ENCODE assay signal across 8 cellular contexts in genomic region chr14:49852351-49853157, GRCh38. TPM values are rescaled to one million over a fixed set of nuclear protein-coding genes. Genes with fewer than 3 reads are reported as not detected.
DNase-seq lines count a peak whose midpoint lies in the region; ATAC-seq and TF ChIP-seq lines count a peak whose summit lies in the region.

Gene NEMF (minus strand): TSS chr14:49852788. CDS start chr14:49852753, 35 bp downstream.

- peaks cover 4 to 7% of the 10 kb centered on the region in 2 donors for H3K4me1 ChIP-seq in duodenal mucosa (ENCODE audit: control insufficient read depth in 1 of 2, insufficient read depth in 2 of 2, low read length in 2 of 2)
- H3K4me1 ChIP-seq in lower lobe of right lung: peaks cover 25% of the 10 kb centered on the region

- H3K36me3 ChIP-seq in duodenal mucosa (ENCODE audit: control insufficient read depth in 1 of 2, insufficient read depth in 2 of 2, low read length in 2 of 2) (peaks cover 0 to 16% of the 10 kb centered on the region in 2 donors), lower lobe of right lung (peaks cover 35% of the 10 kb centered on the region)

- DNase-seq in CD1c-positive myeloid dendritic cell (ENCODE audit: extremely low spot score) (peak; percentile 95), NCI-H69 (lab: John Stamatoyannopoulos, UW) (peak; percentile 96), lower lobe of right lung (peak; percentile 91)
- peak; percentile 82 to 83 for DNase-seq in activated CD4-positive, alpha-beta T cell treated with anti-CD3 and anti-CD28 coated beads, Interleukin-2, amount 50 U/mL, for 48 hours
- peak; percentile 65 to 79 (median 72) for DNase-seq in stimulated activated CD4-positive, alpha-beta T cell treated with anti-CD3 and anti-CD28 coated beads, TNF-alpha, amount 100 ng/mL, for 24 hours (ENCODE audit: low read depth in 3 of 3)

- H3K27me3 ChIP-seq in duodenal mucosa (ENCODE audit: control insufficient read depth in 1 of 2, insufficient read depth in 2 of 2, low read length in 2 of 2) (no peaks in the 10 kb centered on the region), lower lobe of right lung (ENCODE audit: low read depth) (no peaks in the 10 kb centered on the region)

- ATAC-seq in GM19351 (IDR thresholded peaks at IDR 0.05; ENCODE audit: unreplicated experiment): peak; percentile 86
- peak; percentile 66 for ATAC-seq in HG03521 (IDR thresholded peaks at IDR 0.05; ENCODE audit: unreplicated experiment)
- ATAC-seq in lower lobe of right lung: peak; percentile 95 to 97

- H3K4me3 ChIP-seq in duodenal mucosa (ENCODE audit: low read depth in 1 of 2, low read length in 2 of 2): peak within 1 kb of the TSS; percentile 90 to 98
- H3K4me3 ChIP-seq in lower lobe of right lung: peak within 1 kb of the TSS; percentile 77

- peak within 1 kb of the TSS; percentile 93 to 98 for H3K9ac ChIP-seq in duodenal mucosa (ENCODE audit: low read depth in 1 of 2, low read length in 2 of 2)

- no peaks in the 10 kb centered on the region for H3K9me3 ChIP-seq in duodenal mucosa (ENCODE audit: control insufficient read depth in 1 of 2, low read length in 2 of 2)
- no peaks in the 10 kb centered on the region for H3K9me3 ChIP-seq in lower lobe of right lung

- TF ChIP-seq CTCF in lower lobe of right lung (IDR thresholded peaks at IDR 0.05): peak; percentile 78

- H3K27ac ChIP-seq in duodenal mucosa (ENCODE audit: low read depth, low read length) (peak within 1 kb of the TSS; percentile 83), lower lobe of right lung (peak within 1 kb of the TSS; percentile 93)

- intact Hi-C loops in lower lobe of right lung (cut with DNase I): no loop called here

RNA-seq across cellular contexts. Expression of gene NEMF, which starts in this region (rescaled TPM):
- 66.1 TPM for total RNA-seq in lower lobe of right lung

Comparison
In these comparisons a context has a peak if more than half of its experiments do, and no peak if none do; other contexts are left out.
1. Peak in every context shown above with its lines: DNase-seq, ATAC-seq, H3K4me3 ChIP-seq and H3K27ac ChIP-seq.